In the genomic region with DNA sequence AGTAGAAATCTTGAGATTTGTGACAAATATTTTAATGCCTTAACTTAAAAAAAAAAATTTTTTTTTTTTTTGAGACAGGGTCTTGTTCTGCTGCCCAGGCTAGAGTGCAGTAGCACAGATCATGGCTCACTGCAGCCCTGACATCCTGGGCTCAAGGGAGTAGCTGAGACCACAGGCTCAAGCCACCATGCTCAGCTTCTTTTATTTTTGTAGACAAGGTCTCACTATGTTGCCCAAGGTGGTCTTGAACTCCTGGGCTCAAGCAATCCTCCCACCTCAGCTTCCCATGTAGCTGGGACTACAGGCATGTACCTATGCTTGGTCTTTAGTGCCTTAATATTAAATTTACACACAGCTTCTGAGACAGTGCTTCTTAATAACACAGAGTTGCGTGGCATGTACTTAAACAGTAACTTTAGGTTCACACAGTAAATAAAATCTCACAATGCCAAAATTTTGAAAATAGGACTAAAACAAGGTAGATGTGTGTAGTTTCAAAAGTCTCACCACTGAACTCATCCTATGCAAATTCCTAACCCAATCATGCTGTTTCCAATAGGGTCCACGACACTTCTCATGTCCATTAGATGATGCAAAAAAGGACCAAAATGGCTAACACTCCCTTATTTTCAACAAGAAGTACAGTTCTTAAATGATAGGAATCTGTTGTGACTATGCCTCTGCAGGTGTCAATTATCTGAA, we compare ENCODE assay signal across 16 cellular contexts. TPM values are rescaled to one million over a fixed set of nuclear protein-coding genes. Genes with fewer than 3 reads are reported as not detected.
A peak's percentile ranks its signal among the peaks of the same experiment; 100 is the strongest.
DNase-seq lines count a peak whose midpoint lies in the region; ATAC-seq, FAIRE-seq and TF ChIP-seq lines count a peak whose summit lies in the region.
"Had no signal": no experiment of that assay in that cellular context is flagged by ENCODE, and none has a peak within 500 bp of the region (broad histone marks: within the 10 kb centered on the region; RNA-seq: fewer than 3 reads in every experiment).

No MANE protein-coding gene starts in this region.

- CTCF ChIA-PET in activated CD4-positive, alpha-beta T cell treated with anti-CD3 and anti-CD28 coated beads for 36 hours (lab: Charles Lee): interaction anchor here (0.6 to 1.2 kb wide), 3 partner anchors 40 to 102 kb away, joined by 3 to 5 read pairs (median 3); no protein-coding TSS in a partner anchor
- CTCF ChIA-PET in activated CD4-positive, alpha-beta memory T cell treated with anti-CD3 and anti-CD28 coated beads for 36 hours (lab: Charles Lee): interaction anchor here (1.1 kb wide), 1 partner anchor 21 kb away, joined by 4 read pairs; a partner anchor contains a TSS

- peaks cover 78% of the 10 kb centered on the region for H3K36me3 ChIP-seq in GM23338 (ENCODE audit: insufficient read depth)
- H3K36me3 ChIP-seq in keratinocyte (ENCODE audit: control insufficient read depth in 2 of 2, extremely low read depth in 1 of 2, insufficient read depth in 2 of 2, low read length in 2 of 2): peaks cover 28 to 35% of the 10 kb centered on the region in 2 experiments

- H3K4me3 ChIP-seq in GM23338 (peak overlapping the region; percentile 84), keratinocyte (ENCODE audit: control insufficient read depth in 2 of 3, extremely low read depth in 1 of 3, insufficient read depth in 2 of 3, low read depth in 1 of 3, low read length in 3 of 3) (no peak overlapping the region)
- H3K4me3 ChIP-seq: thyroid gland had no signal

- peak overlapping the region; percentile 92 for H3K4me3 Mint-ChIP-seq in activated CD4-positive, alpha-beta T cell treated with anti-CD3 and anti-CD28 coated beads for 36 hours
- H3K4me3 Mint-ChIP-seq in GM23338: peak overlapping the region; percentile 96
- H3K4me3 Mint-ChIP-seq in activated CD4-positive, alpha-beta memory T cell treated with anti-CD3 and anti-CD28 coated beads for 36 hours: peak overlapping the region; percentile 97

- no peak for ATAC-seq in activated CD4-positive, alpha-beta T cell treated with anti-CD3 and anti-CD28 coated beads for 36 hours
- ATAC-seq in GM23338: no peak

- H3K4me2 ChIP-seq in GM23338 (peak overlapping the region; percentile 94), keratinocyte (ENCODE audit: control insufficient read depth, extremely low read depth, insufficient read depth, low read depth, low read length) (peak overlapping the region; percentile 46)

- H3F3A ChIP-seq in GM23338 (replicated peaks; ENCODE audit: low read depth): peaks cover 45% of the 10 kb centered on the region

- dilution Hi-C loops in keratinocyte (cut with MboI; ENCODE audit: extremely low pct_ligation_motif_present, low sequenced_read_pairs): no loop called here

- H4K20me1 ChIP-seq in GM23338 (replicated peaks; ENCODE audit: insufficient read depth): peaks cover 56% of the 10 kb centered on the region
- peaks cover 9% of the 10 kb centered on the region for H4K20me1 ChIP-seq in keratinocyte (ENCODE audit: control insufficient read depth, extremely low read depth, insufficient read depth, low read length)

- no peaks in the 10 kb centered on the region for H3K9me3 Mint-ChIP-seq in activated CD4-positive, alpha-beta T cell treated with anti-CD3 and anti-CD28 coated beads for 36 hours (ENCODE audit: low read depth)
- peaks cover 8% of the 10 kb centered on the region; the same call in 2 of the 3 replicates for H3K9me3 Mint-ChIP-seq in GM23338
- H3K9me3 Mint-ChIP-seq in activated CD4-positive, alpha-beta memory T cell treated with anti-CD3 and anti-CD28 coated beads for 36 hours: no peaks in the 10 kb centered on the region
- H3K9me3 Mint-ChIP-seq: IgD-negative memory B cell had no signal

- POLR2A ChIA-PET in activated CD4-positive, alpha-beta T cell treated with anti-CD3 and anti-CD28 coated beads for 36 hours (lab: Charles Lee): interaction anchor here (0.5 to 1.0 kb wide), 2 partner anchors 8 to 41 kb away, joined by 3 to 4 read pairs; no protein-coding TSS in a partner anchor
- POLR2A ChIA-PET in activated CD4-positive, alpha-beta memory T cell treated with anti-CD3 and anti-CD28 coated beads for 36 hours (lab: Charles Lee): interaction anchor here (1.3 to 7.6 kb wide), 4 partner anchors 8 to 63 kb away, joined by 3 to 76 read pairs (median 7); a partner anchor contains a TSS

- H3K79me2 ChIP-seq in GM23338 (replicated peaks; ENCODE audit: insufficient read depth) (peaks cover 71% of the 10 kb centered on the region), keratinocyte (ENCODE audit: control insufficient read depth, insufficient read depth, low read length) (peaks cover 65% of the 10 kb centered on the region)

- H3K27ac ChIP-seq in GM23338 (ENCODE audit: low read depth): peak overlapping the region; percentile 72; the same call in 1 of the 2 replicates
- no peak overlapping the region for H3K27ac ChIP-seq in keratinocyte (ENCODE audit: control insufficient read depth, insufficient read depth, low read length)
- H3K27ac ChIP-seq: parathyroid adenoma, thyroid gland had no signal

- no peaks in the 10 kb centered on the region for H3K9me3 ChIP-seq in keratinocyte (ENCODE audit: control insufficient read depth, low read depth, low read length)
- H3K9me3 ChIP-seq: thyroid gland had no signal

- FAIRE-seq in keratinocyte (lab: Jason Lieb, UNC): no peak
- FAIRE-seq: A204.1 had no signal

- H3K9me2 ChIP-seq in GM23338 (ENCODE audit: insufficient read depth): no peaks in the 10 kb centered on the region

- H2AFZ ChIP-seq in GM23338 (no peak overlapping the region), keratinocyte (ENCODE audit: control insufficient read depth, low read length) (no peak overlapping the region)
- H2AFZ ChIP-seq: parathyroid adenoma had no signal

- intact Hi-C loops in activated CD4-positive, alpha-beta T cell treated with anti-CD3 and anti-CD28 coated beads for 36 hours (cut with DNase I, micrococcal nuclease): loop anchor here (1.0 to 10.0 kb wide), 4 partner anchors 8 to 1323 kb away; a partner anchor contains a TSS
- intact Hi-C loops in activated CD4-positive, alpha-beta memory T cell treated with anti-CD3 and anti-CD28 coated beads for 36 hours (cut with micrococcal nuclease): no loop called here

- H3K36me3 Mint-ChIP-seq in activated CD4-positive, alpha-beta T cell treated with anti-CD3 and anti-CD28 coated beads for 36 hours (ENCODE audit: low read depth): peaks cover 79% of the 10 kb centered on the region
- H3K36me3 Mint-ChIP-seq in GM23338 (ENCODE audit: low read depth): peaks cover 90% of the 10 kb centered on the region
- H3K36me3 Mint-ChIP-seq in activated CD4-positive, alpha-beta memory T cell treated with anti-CD3 and anti-CD28 coated beads for 36 hours: peaks cover 77% of the 10 kb centered on the region

- peaks cover 51% of the 10 kb centered on the region for H3K4me1 Mint-ChIP-seq in activated CD4-positive, alpha-beta T cell treated with anti-CD3 and anti-CD28 coated beads for 36 hours
- H3K4me1 Mint-ChIP-seq in GM23338: peaks cover 30% of the 10 kb centered on the region
- peaks cover 48% of the 10 kb centered on the region for H3K4me1 Mint-ChIP-seq in activated CD4-positive, alpha-beta memory T cell treated with anti-CD3 and anti-CD28 coated beads for 36 hours (ENCODE audit: low read depth)

- H3K27me3 ChIP-seq in GM23338 (ENCODE audit: insufficient read depth) (no peaks in the 10 kb centered on the region), keratinocyte (ENCODE audit: control insufficient read depth, extremely low read depth, insufficient read depth, low read length) (no peaks in the 10 kb centered on the region)
- H3K27me3 ChIP-seq: thyroid gland had no signal

- no peak overlapping the region for H3K9ac ChIP-seq in keratinocyte (ENCODE audit: control insufficient read depth, extremely low read depth, insufficient read depth, low read length)
- H3K9ac ChIP-seq: parathyroid adenoma had no signal

- peak overlapping the region; percentile 97 for H3K27ac Mint-ChIP-seq in activated CD4-positive, alpha-beta T cell treated with anti-CD3 and anti-CD28 coated beads for 36 hours
- H3K27ac Mint-ChIP-seq in GM23338: no peak overlapping the region
- H3K27ac Mint-ChIP-seq in activated CD4-positive, alpha-beta memory T cell treated with anti-CD3 and anti-CD28 coated beads for 36 hours: peak overlapping the region; percentile 50

- DNase-seq in activated CD4-positive, alpha-beta T cell treated with anti-CD3 and anti-CD28 coated beads for 36 hours: no peak
- no peak for DNase-seq in activated CD4-positive, alpha-beta T cell treated with anti-CD3 and anti-CD28 coated beads for 4 hours
- DNase-seq in GM23338 (ENCODE audit: low spot score) (no peak), keratinocyte (ENCODE audit: low read depth, low spot score) (no peak), midbrain (lab: John Stamatoyannopoulos, UW) (no peak), NCI-H524 (lab: John Stamatoyannopoulos, UW) (no peak)
- no peak for DNase-seq in activated CD4-positive, alpha-beta memory T cell treated with anti-CD3 and anti-CD28 coated beads for 36 hours
- DNase-seq in stimulated activated CD4-positive, alpha-beta T cell treated with anti-CD3 and anti-CD28 coated beads, Interleukin-4, amount 100 ng/mL, for 24 hours: no peak
- DNase-seq: mesenchymal stem cell; NCI-H1694; NCI-H524 treated with DMSO at 0.1 percent for 48 hours; stimulated activated CD4-positive, alpha-beta T cell treated with anti-CD3 and anti-CD28 coated beads, Interleukin-12 subunit alpha, Interleukin-12 subunit beta, amount 100 ng/mL, for 4 hours; thyroid gland had no signal

- TF ChIP-seq CTCF in GM23338 (conservative IDR thresholded peaks at IDR 0.05; ENCODE audit: low read depth in 2 of 2) (no peak), keratinocyte (optimal IDR thresholded peaks at IDR 0.05 in 1 of 3, IDR thresholded peaks at IDR 0.05 in 1 of 3, conservative IDR thresholded peaks at IDR 0.05 in 1 of 3; ENCODE audit: extremely low read depth in 1 of 3, insufficient read depth in 2 of 3, low read length in 3 of 3) (no peak)

- no peaks in the 10 kb centered on the region for H3K27me3 Mint-ChIP-seq in activated CD4-positive, alpha-beta T cell treated with anti-CD3 and anti-CD28 coated beads for 36 hours
- peaks cover 6% of the 10 kb centered on the region for H3K27me3 Mint-ChIP-seq in GM23338 (ENCODE audit: insufficient read depth, low read depth, poor library complexity)
- H3K27me3 Mint-ChIP-seq in activated CD4-positive, alpha-beta memory T cell treated with anti-CD3 and anti-CD28 coated beads for 36 hours: no peaks in the 10 kb centered on the region
- H3K27me3 Mint-ChIP-seq: IgD-negative memory B cell had no signal

- H3K4me1 ChIP-seq in GM23338 (ENCODE audit: insufficient read depth) (peaks cover 22% of the 10 kb centered on the region), keratinocyte (ENCODE audit: control insufficient read depth, extremely low read depth, insufficient read depth, low read length) (peaks cover 22% of the 10 kb centered on the region)

- no peaks in the 10 kb centered on the region for H3K9me1 ChIP-seq in keratinocyte (ENCODE audit: control insufficient read depth, extremely low read depth, insufficient read depth, low read length)

RNA-seq across cellular contexts. Expression of a gene that starts 4.1 kb away (rescaled TPM):
- 1,000 to 10,000 TPM in 1 of 2 experiments, 100 to 1,000 TPM in 1; 872 to 1,138 TPM for total RNA-seq in activated CD4-positive, alpha-beta T cell treated with anti-CD3 and anti-CD28 coated beads for 36 hours
- total RNA-seq in GM23338 (2014; rRNA removed; shearing (Covaris generic)): 870 and 880 TPM in 2 replicates
- polyA plus RNA-seq in GM23338 (2016; fragmentation: Nextera tagmentation; extraction: Ambion mirVana): 944 and 1,188 TPM in 2 replicates
- total RNA-seq in activated CD4-positive, alpha-beta memory T cell treated with anti-CD3 and anti-CD28 coated beads for 36 hours: 100 to 1,000 TPM; 839 to 853 TPM
- polyA plus RNA-seq in keratinocyte: 176 to 405 TPM (median 245 TPM) in 3 replicates
- 626 TPM for polyA plus RNA-seq in keratinocyte (2011; ENCODE audit: low read depth)
- 166 and 305 TPM in 2 replicates for polyA plus RNA-seq in keratinocyte (2011; cell fraction: cytosol; rRNA removed)
- polyA plus RNA-seq in keratinocyte (2011; cell fraction: nucleus; rRNA removed): 205 and 263 TPM in 2 replicates
- 223 and 301 TPM in 2 replicates for polyA plus RNA-seq in keratinocyte (2012; ENCODE audit: low replicate concordance)
- 109 to 351 TPM (median 167 TPM) in 3 replicates for polyA minus RNA-seq in keratinocyte
- polyA minus RNA-seq in keratinocyte (2011; cell fraction: cytosol; rRNA and poly(A)+ RNA removed): 164 TPM
- 96.3 and 152 TPM in 2 replicates for polyA minus RNA-seq in keratinocyte (2011; cell fraction: nucleus; rRNA and poly(A)+ RNA removed)

RNA-seq across cellular contexts. Expression of a gene that starts 4.6 kb away (rescaled TPM):
- total RNA-seq in activated CD4-positive, alpha-beta T cell treated with anti-CD3 and anti-CD28 coated beads for 36 hours: 100 to 1,000 TPM; 250 to 356 TPM
- 286 and 328 TPM in 2 replicates for total RNA-seq in GM23338 (2014; rRNA removed; shearing (Covaris generic))
- 1,493 and 1,529 TPM in 2 replicates for polyA plus RNA-seq in GM23338 (2016; fragmentation: Nextera tagmentation; extraction: Ambion mirVana)
- total RNA-seq in activated CD4-positive, alpha-beta memory T cell treated with anti-CD3 and anti-CD28 coated beads for 36 hours: 100 to 1,000 TPM; 282 to 283 TPM
- 105 to 277 TPM (median 209 TPM) in 3 replicates for polyA plus RNA-seq in keratinocyte
- polyA plus RNA-seq in keratinocyte (2011; ENCODE audit: low read depth): 68.0 TPM
- polyA plus RNA-seq in keratinocyte (2011; cell fraction: cytosol; rRNA removed): 105 and 135 TPM in 2 replicates
- 32.2 and 103 TPM in 2 replicates for polyA plus RNA-seq in keratinocyte (2011; cell fraction: nucleus; rRNA removed)
- 185 and 287 TPM in 2 replicates for polyA plus RNA-seq in keratinocyte (2012; ENCODE audit: low replicate concordance)
- polyA minus RNA-seq in keratinocyte: 0.66 to 60.1 TPM (median 11.7 TPM) in 3 replicates
- 28.0 TPM for polyA minus RNA-seq in keratinocyte (2011; cell fraction: cytosol; rRNA and poly(A)+ RNA removed)
- 10.1 and 15.7 TPM in 2 replicates for polyA minus RNA-seq in keratinocyte (2011; cell fraction: nucleus; rRNA and poly(A)+ RNA removed)

RNA-seq across cellular contexts. Expression of a gene that starts 20.3 kb away (rescaled TPM):
- 10 to 100 TPM; 10.8 to 17.1 TPM for total RNA-seq in activated CD4-positive, alpha-beta T cell treated with anti-CD3 and anti-CD28 coated beads for 36 hours
- total RNA-seq in GM23338 (2014; rRNA removed; shearing (Covaris generic)): 68.2 and 101 TPM in 2 replicates
- 87.0 and 88.6 TPM in 2 replicates for polyA plus RNA-seq in GM23338 (2016; fragmentation: Nextera tagmentation; extraction: Ambion mirVana)
- total RNA-seq in activated CD4-positive, alpha-beta memory T cell treated with anti-CD3 and anti-CD28 coated beads for 36 hours: 10 to 100 TPM; 18.9 to 19.5 TPM
- polyA plus RNA-seq in keratinocyte: 25.9 to 53.6 TPM (median 37.6 TPM) in 3 replicates
- polyA plus RNA-seq in keratinocyte (2011; ENCODE audit: low read depth): 15.7 TPM
- polyA plus RNA-seq in keratinocyte (2011; cell fraction: cytosol; rRNA removed): 29.8 and 58.2 TPM in 2 replicates
- 20.3 and 39.2 TPM in 2 replicates for polyA plus RNA-seq in keratinocyte (2011; cell fraction: nucleus; rRNA removed)
- polyA plus RNA-seq in keratinocyte (2012; ENCODE audit: low replicate concordance): 33.7 and 34.7 TPM in 2 replicates
- 7.6 to 36.5 TPM (median 11.0 TPM) in 3 replicates for polyA minus RNA-seq in keratinocyte
- polyA minus RNA-seq in keratinocyte (2011; cell fraction: cytosol; rRNA and poly(A)+ RNA removed): 16.9 TPM
- 7.9 and 18.5 TPM in 2 replicates for polyA minus RNA-seq in keratinocyte (2011; cell fraction: nucleus; rRNA and poly(A)+ RNA removed)

RNA-seq across cellular contexts. Expression of a gene that starts 42.2 kb away (rescaled TPM):
- 10 to 100 TPM in 1 of 2 experiments, 1 to 10 TPM in 1; 9.7 to 13.3 TPM for total RNA-seq in activated CD4-positive, alpha-beta T cell treated with anti-CD3 and anti-CD28 coated beads for 36 hours
- 27.6 and 30.5 TPM in 2 replicates for total RNA-seq in GM23338 (2014; rRNA removed; shearing (Covaris generic))
- polyA plus RNA-seq in GM23338 (2016; fragmentation: Nextera tagmentation; extraction: Ambion mirVana): 23.2 and 26.1 TPM in 2 replicates
- 10 to 100 TPM; 21.5 TPM for total RNA-seq in activated CD4-positive, alpha-beta memory T cell treated with anti-CD3 and anti-CD28 coated beads for 36 hours
- 5.2 to 8.8 TPM (median 5.8 TPM) in 3 replicates for polyA plus RNA-seq in keratinocyte
- 15.3 TPM for polyA plus RNA-seq in keratinocyte (2011; ENCODE audit: low read depth)
- polyA plus RNA-seq in keratinocyte (2011; cell fraction: cytosol; rRNA removed): 6.2 and 8.3 TPM in 2 replicates
- 7.0 and 8.3 TPM in 2 replicates for polyA plus RNA-seq in keratinocyte (2011; cell fraction: nucleus; rRNA removed)
- 18.5 and 31.2 TPM in 2 replicates for polyA plus RNA-seq in keratinocyte (2012; ENCODE audit: low replicate concordance)
- 1.5 to 6.3 TPM (median 3.3 TPM) in 3 replicates for polyA minus RNA-seq in keratinocyte
- polyA minus RNA-seq in keratinocyte (2011; cell fraction: cytosol; rRNA and poly(A)+ RNA removed): 4.8 TPM
- 5.9 and 6.3 TPM in 2 replicates for polyA minus RNA-seq in keratinocyte (2011; cell fraction: nucleus; rRNA and poly(A)+ RNA removed)
